Comparison of ENCODE assay signal across 17 cellular contexts in the genomic region with DNA sequence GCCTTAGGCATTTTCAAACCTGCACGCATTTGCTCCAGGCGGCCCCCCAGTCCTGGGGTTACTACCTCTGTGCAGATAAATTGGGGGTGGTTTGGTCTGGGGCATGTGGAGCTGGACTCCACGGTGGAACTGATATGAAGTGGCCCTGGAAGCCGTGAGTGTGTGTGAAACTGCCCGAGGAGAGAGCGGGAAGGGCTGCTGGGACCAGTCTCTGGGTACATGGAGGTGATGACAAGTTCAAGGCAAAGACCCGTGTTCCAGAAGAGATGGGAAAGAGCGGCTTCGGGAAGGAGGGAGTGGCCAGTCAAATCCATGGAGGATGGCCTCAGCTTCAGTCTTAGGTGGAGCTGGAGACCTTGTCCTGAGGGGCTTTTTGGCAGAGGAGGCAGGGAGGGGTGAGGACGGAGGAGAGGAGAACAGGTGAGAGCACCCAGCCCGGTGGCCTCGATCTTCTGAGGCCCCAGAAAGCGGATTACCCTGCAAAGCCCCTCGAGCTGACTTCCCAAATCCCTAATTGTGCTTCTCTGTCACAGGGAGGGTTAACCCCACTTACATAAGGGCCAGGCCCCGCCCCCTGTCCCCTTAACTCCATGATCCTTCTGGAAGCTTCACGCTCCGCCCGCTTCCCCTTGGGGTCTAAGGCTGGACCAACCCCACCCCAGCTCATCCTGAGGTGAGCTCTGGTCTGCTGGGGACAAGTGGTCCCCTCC. TPM values are rescaled to one million over a fixed set of nuclear protein-coding genes. Genes with fewer than 3 reads are reported as not detected.
"Had no signal": no experiment of that assay in that cellular context is flagged by ENCODE, and none has a peak within 500 bp of the region (broad histone marks: within the 10 kb centered on the region; RNA-seq: fewer than 3 reads in every experiment).

No MANE protein-coding gene starts in this region.

- H3K27me3 ChIP-seq: esophagus muscularis mucosa, right lobe of liver, upper lobe of left lung had no signal

- ATAC-seq: activated T-cell treated with anti-CD3 and anti-CD28 coated beads, Interleukin-2, amount 50 U/mL, for 4 hours; naive thymus-derived CD4-positive, alpha-beta T cell; psoas muscle; right lobe of liver had no signal

- H3K9me3 ChIP-seq: esophagus muscularis mucosa, psoas muscle, right lobe of liver, upper lobe of left lung had no signal

- H3K4me3 ChIP-seq: coronary artery, esophagus muscularis mucosa, lung, psoas muscle, right lobe of liver, smooth muscle cell, upper lobe of left lung had no signal

- H3K36me3 ChIP-seq: esophagus muscularis mucosa, right lobe of liver, upper lobe of left lung had no signal

- H3K4me1 ChIP-seq: psoas muscle, right lobe of liver had no signal

- DNase-seq: activated CD4-positive, alpha-beta T cell treated with anti-CD3 and anti-CD28 coated beads, Interleukin-2, amount 50 U/mL, for 48 hours; activated effector memory CD4-positive, alpha-beta T cell treated with anti-CD3 and anti-CD28 coated beads, Interleukin-2, amount 50 U/mL, for 16 hours; activated T-cell treated with anti-CD3 and anti-CD28 coated beads, Interleukin-2, amount 50 U/mL, for 4 hours; amniotic stem cell; central memory CD4-positive, alpha-beta T cell; hypothalamus; naive thymus-derived CD4-positive, alpha-beta T cell; psoas muscle; right lobe of liver; T-helper 1 cell; upper lobe of left lung had no signal

- H3K27ac ChIP-seq: coronary artery, esophagus muscularis mucosa, psoas muscle, right lobe of liver, upper lobe of left lung had no signal

RNA-seq across cellular contexts. Expression of a gene that starts 1.9 kb away (rescaled TPM):
- total RNA-seq: activated T-cell treated with anti-CD3 and anti-CD28 coated beads, Interleukin-2, amount 50 U/mL, for 4 hours; esophagus muscularis mucosa; mononuclear cell; naive thymus-derived CD4-positive, alpha-beta T cell; psoas muscle; smooth muscle cell; temporal lobe had no signal
- polyA plus RNA-seq: naive thymus-derived CD4-positive, alpha-beta T cell; psoas muscle; smooth muscle cell had no signal
